ENCODE assay signal across 1 cellular context in the genomic region with DNA sequence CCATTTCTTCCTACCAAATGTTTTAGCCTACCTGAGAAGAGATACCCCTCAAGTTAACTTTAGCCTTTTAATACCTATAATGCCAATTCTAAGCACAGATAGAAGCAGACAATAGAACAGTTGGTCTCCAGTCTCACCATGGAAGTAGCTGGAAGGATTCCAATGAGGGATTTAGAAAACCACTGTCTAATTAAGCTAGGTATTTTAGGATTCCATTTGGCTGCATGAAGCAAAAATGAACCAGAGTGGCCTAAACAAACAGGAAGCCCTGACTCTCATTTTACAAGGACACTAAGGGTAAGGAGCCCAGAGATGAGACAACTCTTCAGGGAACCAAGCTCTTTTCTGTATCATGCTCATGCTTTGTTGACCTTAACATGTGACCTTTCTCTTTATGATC.
TF ChIP-seq lines count a peak whose summit lies in the region.

No MANE protein-coding gene starts in this region.

TF ChIP-seq in SK-N-SH treated with all-trans-retinoic acid at 6 μM for 48 hours, 23 proteins besides CTCF, POLR2A, EP300 and RAD21 (continued from another document):
- TF ChIP-seq ARNTL (CRISPR knock-in tag; IDR thresholded peaks at IDR 0.05; ENCODE audit: borderline replicate concordance, low read depth): no peak
- no peak for TF ChIP-seq ZC3H10 (CRISPR knock-in tag; IDR thresholded peaks at IDR 0.05)
- no peak for TF ChIP-seq BACH2 (CRISPR knock-in tag; IDR thresholded peaks at IDR 0.05; ENCODE audit: borderline replicate concordance)
- no peak for TF ChIP-seq ZNF8 (CRISPR knock-in tag; IDR thresholded peaks at IDR 0.05)
- TF ChIP-seq CSDC2 (CRISPR knock-in tag; IDR thresholded peaks at IDR 0.05): no peak
- no peak for TF ChIP-seq GLIS3 (CRISPR knock-in tag; IDR thresholded peaks at IDR 0.05)
